2 cellular contexts compared by ENCODE assay signal in the genomic region with DNA sequence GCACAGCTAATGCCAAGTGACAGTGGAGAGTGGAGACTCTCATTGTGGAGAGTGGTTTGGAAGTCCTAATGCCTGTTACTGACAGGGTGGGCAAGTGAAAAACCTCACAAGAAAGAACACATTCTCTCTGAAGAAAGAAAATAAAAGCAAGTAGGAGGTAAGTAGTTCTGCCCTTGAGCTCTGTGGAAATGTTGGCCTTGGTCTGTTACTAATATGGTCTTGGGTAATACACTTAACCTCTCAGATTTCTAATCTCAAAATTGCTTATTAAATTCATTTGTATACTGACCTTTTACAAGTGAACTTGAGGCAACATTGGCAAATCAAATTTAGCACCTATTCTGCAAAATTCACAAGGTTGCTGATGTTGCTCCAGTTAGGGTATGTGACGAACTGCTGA.
TF ChIP-seq lines count a peak whose summit lies in the region.

No MANE protein-coding gene starts in this region.

TF ChIP-seq in GM23338, 12 proteins besides CTCF, POLR2A, EP300 and RAD21 (continues in another document):
- TF ChIP-seq ZNF331 (CRISPR knock-in tag; IDR thresholded peaks at IDR 0.05; ENCODE audit: low read depth), result no peak
- no peak for TF ChIP-seq CREB1 (CRISPR knock-in tag; IDR thresholded peaks at IDR 0.05; ENCODE audit: low read depth)
- TF ChIP-seq, protein P1, sequence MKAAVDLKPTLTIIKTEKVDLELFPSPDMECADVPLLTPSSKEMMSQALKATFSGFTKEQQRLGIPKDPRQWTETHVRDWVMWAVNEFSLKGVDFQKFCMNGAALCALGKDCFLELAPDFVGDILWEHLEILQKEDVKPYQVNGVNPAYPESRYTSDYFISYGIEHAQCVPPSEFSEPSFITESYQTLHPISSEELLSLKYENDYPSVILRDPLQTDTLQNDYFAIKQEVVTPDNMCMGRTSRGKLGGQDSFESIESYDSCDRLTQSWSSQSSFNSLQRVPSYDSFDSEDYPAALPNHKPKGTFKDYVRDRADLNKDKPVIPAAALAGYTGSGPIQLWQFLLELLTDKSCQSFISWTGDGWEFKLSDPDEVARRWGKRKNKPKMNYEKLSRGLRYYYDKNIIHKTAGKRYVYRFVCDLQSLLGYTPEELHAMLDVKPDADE (IDR thresholded peaks at IDR 0.05), result no peak
- TF ChIP-seq ZNF114 (CRISPR knock-in tag; IDR thresholded peaks at IDR 0.05), result no peak
- TF ChIP-seq, protein P2, sequence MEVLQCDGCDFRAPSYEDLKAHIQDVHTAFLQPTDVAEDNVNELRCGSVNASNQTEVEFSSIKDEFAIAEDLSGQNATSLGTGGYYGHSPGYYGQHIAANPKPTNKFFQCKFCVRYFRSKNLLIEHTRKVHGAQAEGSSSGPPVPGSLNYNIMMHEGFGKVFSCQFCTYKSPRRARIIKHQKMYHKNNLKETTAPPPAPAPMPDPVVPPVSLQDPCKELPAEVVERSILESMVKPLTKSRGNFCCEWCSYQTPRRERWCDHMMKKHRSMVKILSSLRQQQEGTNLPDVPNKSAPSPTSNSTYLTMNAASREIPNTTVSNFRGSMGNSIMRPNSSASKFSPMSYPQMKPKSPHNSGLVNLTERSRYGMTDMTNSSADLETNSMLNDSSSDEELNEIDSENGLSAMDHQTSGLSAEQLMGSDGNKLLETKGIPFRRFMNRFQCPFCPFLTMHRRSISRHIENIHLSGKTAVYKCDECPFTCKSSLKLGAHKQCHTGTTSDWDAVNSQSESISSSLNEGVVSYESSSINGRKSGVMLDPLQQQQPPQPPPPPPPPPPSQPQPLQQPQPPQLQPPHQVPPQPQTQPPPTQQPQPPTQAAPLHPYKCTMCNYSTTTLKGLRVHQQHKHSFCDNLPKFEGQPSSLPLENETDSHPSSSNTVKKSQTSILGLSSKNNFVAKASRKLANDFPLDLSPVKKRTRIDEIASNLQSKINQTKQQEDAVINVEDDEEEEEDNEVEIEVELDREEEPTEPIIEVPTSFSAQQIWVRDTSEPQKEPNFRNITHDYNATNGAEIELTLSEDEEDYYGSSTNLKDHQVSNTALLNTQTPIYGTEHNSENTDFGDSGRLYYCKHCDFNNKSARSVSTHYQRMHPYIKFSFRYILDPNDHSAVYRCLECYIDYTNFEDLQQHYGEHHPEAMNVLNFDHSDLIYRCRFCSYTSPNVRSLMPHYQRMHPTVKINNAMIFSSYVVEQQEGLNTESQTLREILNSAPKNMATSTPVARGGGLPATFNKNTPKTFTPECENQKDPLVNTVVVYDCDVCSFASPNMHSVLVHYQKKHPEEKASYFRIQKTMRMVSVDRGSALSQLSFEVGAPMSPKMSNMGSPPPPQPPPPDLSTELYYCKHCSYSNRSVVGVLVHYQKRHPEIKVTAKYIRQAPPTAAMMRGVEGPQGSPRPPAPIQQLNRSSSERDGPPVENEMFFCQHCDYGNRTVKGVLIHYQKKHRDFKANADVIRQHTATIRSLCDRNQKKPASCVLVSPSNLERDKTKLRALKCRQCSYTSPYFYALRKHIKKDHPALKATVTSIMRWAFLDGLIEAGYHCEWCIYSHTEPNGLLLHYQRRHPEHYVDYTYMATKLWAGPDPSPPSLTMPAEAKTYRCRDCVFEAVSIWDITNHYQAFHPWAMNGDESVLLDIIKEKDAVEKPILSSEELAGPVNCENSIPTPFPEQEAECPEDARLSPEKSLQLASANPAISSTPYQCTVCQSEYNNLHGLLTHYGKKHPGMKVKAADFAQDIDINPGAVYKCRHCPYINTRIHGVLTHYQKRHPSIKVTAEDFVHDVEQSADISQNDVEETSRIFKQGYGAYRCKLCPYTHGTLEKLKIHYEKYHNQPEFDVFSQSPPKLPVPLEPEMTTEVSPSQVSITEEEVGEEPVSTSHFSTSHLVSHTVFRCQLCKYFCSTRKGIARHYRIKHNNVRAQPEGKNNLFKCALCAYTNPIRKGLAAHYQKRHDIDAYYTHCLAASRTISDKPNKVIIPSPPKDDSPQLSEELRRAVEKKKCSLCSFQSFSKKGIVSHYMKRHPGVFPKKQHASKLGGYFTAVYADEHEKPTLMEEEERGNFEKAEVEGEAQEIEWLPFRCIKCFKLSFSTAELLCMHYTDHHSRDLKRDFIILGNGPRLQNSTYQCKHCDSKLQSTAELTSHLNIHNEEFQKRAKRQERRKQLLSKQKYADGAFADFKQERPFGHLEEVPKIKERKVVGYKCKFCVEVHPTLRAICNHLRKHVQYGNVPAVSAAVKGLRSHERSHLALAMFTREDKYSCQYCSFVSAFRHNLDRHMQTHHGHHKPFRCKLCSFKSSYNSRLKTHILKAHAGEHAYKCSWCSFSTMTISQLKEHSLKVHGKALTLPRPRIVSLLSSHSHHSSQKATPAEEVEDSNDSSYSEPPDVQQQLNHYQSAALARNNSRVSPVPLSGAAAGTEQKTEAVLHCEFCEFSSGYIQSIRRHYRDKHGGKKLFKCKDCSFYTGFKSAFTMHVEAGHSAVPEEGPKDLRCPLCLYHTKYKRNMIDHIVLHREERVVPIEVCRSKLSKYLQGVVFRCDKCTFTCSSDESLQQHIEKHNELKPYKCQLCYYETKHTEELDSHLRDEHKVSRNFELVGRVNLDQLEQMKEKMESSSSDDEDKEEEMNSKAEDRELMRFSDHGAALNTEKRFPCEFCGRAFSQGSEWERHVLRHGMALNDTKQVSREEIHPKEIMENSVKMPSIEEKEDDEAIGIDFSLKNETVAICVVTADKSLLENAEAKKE (CRISPR knock-in tag; IDR thresholded peaks at IDR 0.05), result no peak
- TF ChIP-seq EZH2 (IDR thresholded peaks at IDR 0.05; ENCODE audit: low read depth, unreplicated experiment), result no peak
- no peak for TF ChIP-seq STAT1 (IDR thresholded peaks at IDR 0.05; ENCODE audit: unreplicated experiment)
- TF ChIP-seq EZH2phosphoT487 (IDR thresholded peaks at IDR 0.05; ENCODE audit: unreplicated experiment), result no peak
- TF ChIP-seq, protein P3, sequence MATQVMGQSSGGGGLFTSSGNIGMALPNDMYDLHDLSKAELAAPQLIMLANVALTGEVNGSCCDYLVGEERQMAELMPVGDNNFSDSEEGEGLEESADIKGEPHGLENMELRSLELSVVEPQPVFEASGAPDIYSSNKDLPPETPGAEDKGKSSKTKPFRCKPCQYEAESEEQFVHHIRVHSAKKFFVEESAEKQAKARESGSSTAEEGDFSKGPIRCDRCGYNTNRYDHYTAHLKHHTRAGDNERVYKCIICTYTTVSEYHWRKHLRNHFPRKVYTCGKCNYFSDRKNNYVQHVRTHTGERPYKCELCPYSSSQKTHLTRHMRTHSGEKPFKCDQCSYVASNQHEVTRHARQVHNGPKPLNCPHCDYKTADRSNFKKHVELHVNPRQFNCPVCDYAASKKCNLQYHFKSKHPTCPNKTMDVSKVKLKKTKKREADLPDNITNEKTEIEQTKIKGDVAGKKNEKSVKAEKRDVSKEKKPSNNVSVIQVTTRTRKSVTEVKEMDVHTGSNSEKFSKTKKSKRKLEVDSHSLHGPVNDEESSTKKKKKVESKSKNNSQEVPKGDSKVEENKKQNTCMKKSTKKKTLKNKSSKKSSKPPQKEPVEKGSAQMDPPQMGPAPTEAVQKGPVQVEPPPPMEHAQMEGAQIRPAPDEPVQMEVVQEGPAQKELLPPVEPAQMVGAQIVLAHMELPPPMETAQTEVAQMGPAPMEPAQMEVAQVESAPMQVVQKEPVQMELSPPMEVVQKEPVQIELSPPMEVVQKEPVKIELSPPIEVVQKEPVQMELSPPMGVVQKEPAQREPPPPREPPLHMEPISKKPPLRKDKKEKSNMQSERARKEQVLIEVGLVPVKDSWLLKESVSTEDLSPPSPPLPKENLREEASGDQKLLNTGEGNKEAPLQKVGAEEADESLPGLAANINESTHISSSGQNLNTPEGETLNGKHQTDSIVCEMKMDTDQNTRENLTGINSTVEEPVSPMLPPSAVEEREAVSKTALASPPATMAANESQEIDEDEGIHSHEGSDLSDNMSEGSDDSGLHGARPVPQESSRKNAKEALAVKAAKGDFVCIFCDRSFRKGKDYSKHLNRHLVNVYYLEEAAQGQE (IDR thresholded peaks at IDR 0.05; ENCODE audit: unreplicated experiment), result no peak
- no peak for TF ChIP-seq POLR2AphosphoS5 (IDR thresholded peaks at IDR 0.05; ENCODE audit: low read depth)

TF ChIP-seq in H1, 55 proteins besides CTCF, POLR2A, EP300 and RAD21:
- no peak for TF ChIP-seq FOSL1 (IDR thresholded peaks at IDR 0.05; ENCODE audit: insufficient read depth, low read depth, low read length)
- TF ChIP-seq TCF12 (IDR thresholded peaks at IDR 0.05; ENCODE audit: low read depth, low read length), result no peak
- no peak for TF ChIP-seq RFX5 (IDR thresholded peaks at IDR 0.05; ENCODE audit: borderline replicate concordance, low read depth, low read length)
- no peak for TF ChIP-seq JUND (IDR thresholded peaks at IDR 0.05; ENCODE audit: low read length)
- TF ChIP-seq RNF2 (IDR thresholded peaks at IDR 0.05; ENCODE audit: borderline replicate concordance, low read depth, low read length, missing control alignments, poor library complexity, severe bottlenecking), result no peak
- TF ChIP-seq CEBPB (IDR thresholded peaks at IDR 0.05; ENCODE audit: low read depth, low read length), result no peak
- TF ChIP-seq CHD2 (IDR thresholded peaks at IDR 0.05; ENCODE audit: low read length), result no peak
- TF ChIP-seq BRCA1 (IDR thresholded peaks at IDR 0.05; ENCODE audit: low read depth, low read length), result no peak
- TF ChIP-seq ZNF274 (IDR thresholded peaks at IDR 0.05; ENCODE audit: borderline replicate concordance, extremely low read depth, low read length), result no peak
- no peak for TF ChIP-seq NRF1 (IDR thresholded peaks at IDR 0.05; ENCODE audit: low read depth, low read length)
